9 cellular contexts compared by ENCODE assay signal in the genomic region with DNA sequence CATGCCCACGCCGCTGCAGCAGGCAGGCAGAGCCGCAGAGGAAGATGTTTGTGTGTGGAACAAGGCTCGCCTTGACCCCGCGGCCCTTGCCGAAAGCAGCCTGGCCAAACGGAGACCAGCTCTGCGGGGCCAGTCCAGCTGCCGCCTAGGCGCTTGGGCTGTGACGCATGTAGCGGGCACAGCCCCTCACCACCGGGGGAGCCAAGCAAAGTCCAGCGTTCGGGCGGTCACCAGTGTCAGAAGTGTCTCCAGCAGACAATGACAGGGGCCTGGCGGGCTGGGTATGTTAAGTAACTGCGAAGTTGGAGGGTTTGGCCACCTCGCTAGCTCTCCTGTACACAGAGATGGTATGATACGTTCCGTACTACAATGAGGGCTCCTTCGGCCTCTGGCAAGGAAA. TPM values are rescaled to one million over a fixed set of nuclear protein-coding genes. Genes with fewer than 3 reads are reported as not detected.
DNase-seq lines count a peak whose midpoint lies in the region; ATAC-seq, FAIRE-seq and TF ChIP-seq lines count a peak whose summit lies in the region.
"Had no signal": no experiment of that assay in that cellular context is flagged by ENCODE, and none has a peak within 500 bp of the region (broad histone marks: within the 10 kb centered on the region; RNA-seq: fewer than 3 reads in every experiment).

No MANE protein-coding gene starts in this region.

- FAIRE-seq in D721Med (lab: Jason Lieb, UNC), result no peak

- no peak for TF ChIP-seq POLR2A in gastrocnemius medialis (IDR thresholded peaks at IDR 0.05)

- POLR2A ChIA-PET in WTC11 (lab: Charles Lee), result no interaction called here

- no peak for ATAC-seq in WTC11
- peak; percentile 6 to 7 for ATAC-seq in left cardiac atrium
- ATAC-seq in gastrocnemius medialis, result peak in 1 of 2 donors; percentile 30
- no peak for ATAC-seq in GM21367 (IDR thresholded peaks at IDR 0.05; ENCODE audit: unreplicated experiment)

- no peaks in the 10 kb centered on the region for H3K9me3 Mint-ChIP-seq in WTC11

- intact Hi-C loops in left cardiac atrium (cut with DNase I), result no loop called here
- intact Hi-C loops in gastrocnemius medialis (cut with DNase I; ENCODE audit: low total_unique reads), result loop anchor here (10.0 kb wide), 4 partner anchors 109 to 1331 kb away; a partner anchor contains a TSS

- in situ Hi-C loops in gastrocnemius medialis (cut with MboI; ENCODE audit: low sequenced_read_pairs in 4 of 4), result loop anchor here in 2 of 4 donors (25.0 kb wide), 1 partner anchor 442 kb away; a partner anchor contains a TSS

- DNase-seq in GM12865 (ENCODE audit: low read depth) (no peak), WTC11 (ENCODE audit: low spot score) (peak; percentile 10), left cardiac atrium (peak; percentile 56), gastrocnemius medialis (peak; percentile 3 to 48), D721Med (ENCODE audit: insufficient read length, low spot score) (no peak), AML-193 (lab: John Stamatoyannopoulos, UW) (no peak)
- no peak for DNase-seq in stimulated activated CD4-positive, alpha-beta T cell treated with anti-CD3 and anti-CD28 coated beads, Interleukin-2, amount 100 ng/mL, for 48 hours

- TF ChIP-seq CTCF in GM12865 (IDR thresholded peaks at IDR 0.05; ENCODE audit: insufficient read depth, low read depth, low read length, missing control alignments) (no peak), WTC11 (IDR thresholded peaks at IDR 0.05) (no peak), gastrocnemius medialis (IDR thresholded peaks at IDR 0.05 in 4 of 5, conservative IDR thresholded peaks at IDR 0.05 in 1 of 5) (no peak), D721Med (IDR thresholded peaks at IDR 0.05; ENCODE audit: insufficient read depth, missing control alignments) (no peak)

- H3K36me3 ChIP-seq in gastrocnemius medialis, result no peaks in the 10 kb centered on the region

- H3K4me3 Mint-ChIP-seq in WTC11, result peak overlapping the region; percentile 73

- no peaks in the 10 kb centered on the region for H3K9me3 ChIP-seq in gastrocnemius medialis

- peaks cover 21% of the 10 kb centered on the region for H3K4me1 Mint-ChIP-seq in WTC11

- no peaks in the 10 kb centered on the region for H3K36me3 Mint-ChIP-seq in WTC11

- peak overlapping the region; percentile 79 to 96 (median 90) for H3K27ac ChIP-seq in gastrocnemius medialis

- peaks cover 21 to 27% of the 10 kb centered on the region in 2 donors for H3K4me1 ChIP-seq in gastrocnemius medialis

- peaks cover 14% of the 10 kb centered on the region for H3K27me3 Mint-ChIP-seq in WTC11 (ENCODE audit: low read depth)

- H3K27me3 ChIP-seq in gastrocnemius medialis, result no peaks in the 10 kb centered on the region

- no peak overlapping the region for H3K27ac Mint-ChIP-seq in WTC11

- CTCF ChIA-PET in WTC11 (lab: Charles Lee), result interaction anchor here (1.7 to 3.1 kb wide), 2 partner anchors 51 to 274 kb away, joined by 10 to 11 read pairs; no protein-coding TSS in a partner anchor

- H3K4me3 ChIP-seq in GM12865 (ENCODE audit: low read depth, low read length), result peak overlapping the region; percentile 70
- peak overlapping the region; percentile 60 to 66 (median 64) for H3K4me3 ChIP-seq in gastrocnemius medialis

TF ChIP-seq in WTC11, 78 proteins besides CTCF, POLR2A, EP300 and RAD21:
- TF ChIP-seq TCF7 (CRISPR knock-in tag; IDR thresholded peaks at IDR 0.05; ENCODE audit: low read depth) (no peak), NFE2L1 (CRISPR knock-in tag; IDR thresholded peaks at IDR 0.05) (no peak), NR1H2 (CRISPR knock-in tag; IDR thresholded peaks at IDR 0.05) (no peak), MXD4 (CRISPR knock-in tag; IDR thresholded peaks at IDR 0.05; ENCODE audit: borderline replicate concordance) (no peak)
- TF ChIP-seq, protein P1, sequence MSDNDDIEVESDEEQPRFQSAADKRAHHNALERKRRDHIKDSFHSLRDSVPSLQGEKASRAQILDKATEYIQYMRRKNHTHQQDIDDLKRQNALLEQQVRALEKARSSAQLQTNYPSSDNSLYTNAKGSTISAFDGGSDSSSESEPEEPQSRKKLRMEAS (CRISPR knock-in tag; IDR thresholded peaks at IDR 0.05), result no peak

RNA-seq across cellular contexts. Expression of a gene that starts 1.3 kb away (rescaled TPM):
- total RNA-seq in WTC11 (2021), result 9.4 to 9.9 TPM (median 9.4 TPM) in 3 replicates
- 1 to 10 TPM; 3.6 to 3.8 TPM for total RNA-seq in left cardiac atrium
- 1 to 10 TPM; 4.3 to 10.0 (median 6.7) TPM for total RNA-seq in gastrocnemius medialis

RNA-seq across cellular contexts. Expression of a gene that starts 26.2 kb away (rescaled TPM):
- total RNA-seq in WTC11 (2021), result 0.60 to 1.4 TPM (median 0.80 TPM) in 3 replicates
- total RNA-seq in left cardiac atrium, result 1 to 10 TPM in 1 of 2 donors, under 1 TPM in 1; 0.63 to 1.4 TPM
- total RNA-seq in gastrocnemius medialis, result 10 to 100 TPM; 11.4 to 35.9 (median 27.1) TPM
- total RNA-seq: RPMI7951 had no signal

Comparison
In these comparisons a context has a peak if more than half of its experiments do, and no peak if none do; other contexts are left out.
1. DNase-seq: peak in WTC11 (single experiment), left cardiac atrium (single experiment) and gastrocnemius medialis (2 of 2); none in GM12865 (single experiment), D721Med (single experiment), stimulated activated CD4-positive, alpha-beta T cell treated with anti-CD3 and anti-CD28 coated beads, Interleukin-2, amount 100 ng/mL, for 48 hours (0 of 2) and AML-193 (0 of 2).
2. ATAC-seq: peak in left cardiac atrium (2 of 2); none in WTC11 (single experiment) and GM21367 (single experiment).